15 cellular contexts compared by ENCODE assay signal in the genomic region with DNA sequence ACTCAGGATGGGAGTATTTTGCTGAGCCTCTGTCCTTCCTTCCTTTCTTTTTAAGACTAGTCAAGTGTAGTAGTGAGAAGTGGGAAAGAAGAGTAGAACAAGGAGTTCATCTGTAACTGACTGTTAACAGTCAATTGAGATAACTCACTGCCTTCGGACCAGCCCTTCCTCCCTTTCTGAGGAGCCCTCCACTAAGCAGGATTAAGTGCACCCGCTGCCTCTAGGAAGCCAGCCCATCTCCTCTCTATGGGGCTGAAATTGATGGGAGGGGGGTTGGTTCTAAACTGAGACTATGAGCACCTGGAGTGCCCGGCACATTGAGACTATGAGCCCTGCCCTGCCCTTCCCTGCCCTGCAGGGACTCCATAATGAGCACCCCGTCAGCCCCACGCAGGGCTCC.
"Had no signal": no experiment of that assay in that cellular context is flagged by ENCODE, and none has a peak within 500 bp of the region (broad histone marks: within the 10 kb centered on the region; RNA-seq: fewer than 3 reads in every experiment).

No MANE protein-coding gene starts in this region.

- H3K4me3 Mint-ChIP-seq: activated CD4-positive, alpha-beta T cell treated with anti-CD3 and anti-CD28 coated beads, Interleukin-2, amount 10 ng/mL, durations not matched to agents 24 days and 14 days; activated CD8-positive, alpha-beta T cell treated with anti-CD3 and anti-CD28 coated beads, Interleukin-2, amount 10 ng/mL, durations not matched to agents 7 days and 5 days; stimulated activated memory B cell treated with anti-CD40 and anti-IgM and Interleukin-4, amounts not matched to agents 10 μg/mL and 1 μg/mL and 100 μg/mL, for 72 hours; T-helper 1 cell treated with Interleukin-12 subunit alpha and Interleukin-12 subunit beta and Interleukin-4 antibody, amounts not matched to agents 30 μg/mL and 1 μg/mL, for 36 hours had no signal

- H3K27ac ChIP-seq: heart right ventricle, left lung, tibial artery, uterus had no signal

- DNase-seq: activated CD4-positive, alpha-beta T cell treated with anti-CD3 and anti-CD28 coated beads, Interleukin-2, amount 10 ng/mL, durations not matched to agents 24 days and 14 days; activated CD4-positive, CD25-positive, alpha-beta regulatory T cell; activated CD8-positive, alpha-beta T cell treated with anti-CD3 and anti-CD28 coated beads, Interleukin-2, amount 10 ng/mL, durations not matched to agents 7 days and 5 days; anterior cingulate cortex; cerebellar nuclear complex; effector CD8-positive, alpha-beta T cell; foreskin melanocyte; heart right ventricle; left lung; mammary epithelial cell; naive B cell; tibial artery; uterus had no signal

- H3K36me3 Mint-ChIP-seq: naive B cell; stimulated activated memory B cell treated with anti-CD40 and anti-IgM and Interleukin-4, amounts not matched to agents 10 μg/mL and 1 μg/mL and 100 μg/mL, for 72 hours had no signal

- H3K4me3 ChIP-seq: heart right ventricle, left lung, tibial artery, uterus had no signal

- H3K27ac Mint-ChIP-seq: activated CD4-positive, alpha-beta T cell treated with anti-CD3 and anti-CD28 coated beads, Interleukin-2, amount 10 ng/mL, durations not matched to agents 24 days and 14 days; activated CD8-positive, alpha-beta T cell treated with anti-CD3 and anti-CD28 coated beads, Interleukin-2, amount 10 ng/mL, durations not matched to agents 7 days and 5 days; stimulated activated memory B cell treated with anti-CD40 and anti-IgM and Interleukin-4, amounts not matched to agents 10 μg/mL and 1 μg/mL and 100 μg/mL, for 72 hours; T-helper 1 cell treated with Interleukin-12 subunit alpha and Interleukin-12 subunit beta and Interleukin-4 antibody, amounts not matched to agents 30 μg/mL and 1 μg/mL, for 36 hours had no signal

- H3K9me3 Mint-ChIP-seq: activated CD4-positive, alpha-beta T cell treated with anti-CD3 and anti-CD28 coated beads, Interleukin-2, amount 10 ng/mL, durations not matched to agents 24 days and 14 days; naive B cell; stimulated activated memory B cell treated with anti-CD40 and anti-IgM and Interleukin-4, amounts not matched to agents 10 μg/mL and 1 μg/mL and 100 μg/mL, for 72 hours; T-helper 1 cell treated with Interleukin-12 subunit alpha and Interleukin-12 subunit beta and Interleukin-4 antibody, amounts not matched to agents 30 μg/mL and 1 μg/mL, for 36 hours had no signal

- H3K4me1 ChIP-seq: heart right ventricle, left lung, tibial artery, uterus had no signal

- ATAC-seq: activated CD8-positive, alpha-beta T cell treated with anti-CD3 and anti-CD28 coated beads, Interleukin-2, amount 10 ng/mL, durations not matched to agents 7 days and 5 days; heart right ventricle; left lung; stimulated activated memory B cell treated with anti-CD40 and anti-IgM and Interleukin-4, amounts not matched to agents 10 μg/mL and 1 μg/mL and 100 μg/mL, for 72 hours had no signal

- H3K27me3 ChIP-seq: uterus had no signal

- H3K36me3 ChIP-seq: heart right ventricle, left lung, tibial artery, uterus had no signal

- H3K9me3 ChIP-seq: heart right ventricle, left lung, tibial artery, uterus had no signal
